14 cellular contexts compared by ENCODE assay signal in the genomic region with DNA sequence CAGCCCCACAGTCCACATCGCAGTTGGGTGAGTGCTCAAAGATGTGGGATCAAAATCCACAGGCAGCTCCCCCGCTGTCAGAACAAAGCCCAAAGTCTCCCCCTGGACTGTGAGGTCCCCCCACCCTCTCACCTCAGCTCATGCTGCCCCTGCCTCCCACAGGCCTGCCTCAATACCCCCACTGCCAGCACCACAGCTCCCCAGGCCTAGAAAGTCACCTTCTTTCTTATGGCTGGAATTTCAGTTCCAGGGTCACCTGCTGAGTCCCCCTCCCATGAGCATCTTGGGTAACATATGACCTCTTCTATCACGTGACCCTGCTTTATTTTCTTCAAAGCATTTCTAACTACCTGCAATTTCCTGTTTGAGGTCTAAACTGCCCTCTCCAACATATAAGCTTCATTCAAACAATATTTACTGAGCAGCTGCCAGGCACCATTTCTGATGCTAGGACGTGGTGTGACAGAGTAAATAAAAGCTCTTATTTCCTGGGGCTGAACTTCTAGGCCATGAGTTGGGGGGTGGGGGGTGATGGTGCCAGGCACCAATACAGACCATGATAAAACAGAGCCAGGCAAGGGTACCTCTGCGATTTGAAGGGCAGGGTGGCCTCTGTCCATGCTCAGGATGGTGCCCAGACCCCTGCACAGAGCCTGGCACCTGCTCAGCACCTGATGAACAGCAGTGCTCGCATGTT. TPM values are rescaled to one million over a fixed set of nuclear protein-coding genes. Genes with fewer than 3 reads are reported as not detected.
DNase-seq lines count a peak whose midpoint lies in the region; ATAC-seq and TF ChIP-seq lines count a peak whose summit lies in the region.
"Had no signal": no experiment of that assay in that cellular context is flagged by ENCODE, and none has a peak within 500 bp of the region (broad histone marks: within the 10 kb centered on the region; RNA-seq: fewer than 3 reads in every experiment).

No MANE protein-coding gene starts in this region.

- ATAC-seq in activated CD4-positive, alpha-beta T cell treated with anti-CD3 and anti-CD28 coated beads for 36 hours: no peak
- ATAC-seq in PC-3 (peak; percentile 62), HG03520 (IDR thresholded peaks at IDR 0.05; ENCODE audit: unreplicated experiment) (no peak)

- H3K79me2 ChIP-seq in PC-3 (ENCODE audit: low read length): no peaks in the 10 kb centered on the region

- H3K4me1 ChIP-seq in PC-3 (ENCODE audit: insufficient read depth, low read length) (no peaks in the 10 kb centered on the region), neutrophil (ENCODE audit: control insufficient read depth in 1 of 2, insufficient read depth in 1 of 2, low read depth in 1 of 2, low read length in 1 of 2) (peaks cover 34 to 39% of the 10 kb centered on the region in 2 experiments)

- H3K27ac Mint-ChIP-seq in activated CD4-positive, alpha-beta T cell treated with anti-CD3 and anti-CD28 coated beads for 36 hours: peak overlapping the region; percentile 47

- H3K27ac ChIP-seq in PC-3 (ENCODE audit: low read length): no peak overlapping the region
- H3K27ac ChIP-seq in neutrophil: peak overlapping the region; percentile 81
- H3K27ac ChIP-seq: thoracic aorta had no signal

- no peaks in the 10 kb centered on the region for H3K9me3 ChIP-seq in PC-3 (ENCODE audit: low read length)
- no peaks in the 10 kb centered on the region for H3K9me3 ChIP-seq in neutrophil
- H3K9me3 ChIP-seq: thoracic aorta had no signal

- H3K27me3 ChIP-seq in PC-3 (ENCODE audit: low read length): no peaks in the 10 kb centered on the region
- no peaks in the 10 kb centered on the region for H3K27me3 ChIP-seq in neutrophil

- H3K9ac ChIP-seq in PC-3 (ENCODE audit: low read length): no peak overlapping the region

- peaks cover 21% of the 10 kb centered on the region for H3K36me3 Mint-ChIP-seq in activated CD4-positive, alpha-beta T cell treated with anti-CD3 and anti-CD28 coated beads for 36 hours (ENCODE audit: low read depth)

- H3K4me2 ChIP-seq in PC-3 (ENCODE audit: low read length): no peak overlapping the region

- H3K4me3 ChIP-seq in PC-3 (ENCODE audit: low read length) (no peak overlapping the region), neutrophil (ENCODE audit: low read depth in 1 of 2, low read length in 1 of 2) (no peak overlapping the region)
- H3K4me3 ChIP-seq: thoracic aorta had no signal

- no peak overlapping the region for H2AFZ ChIP-seq in PC-3 (ENCODE audit: low read length)

- H4K20me1 ChIP-seq in PC-3 (ENCODE audit: low read length): no peaks in the 10 kb centered on the region

- intact Hi-C loops in activated CD4-positive, alpha-beta T cell treated with anti-CD3 and anti-CD28 coated beads for 36 hours (cut with DNase I, micrococcal nuclease): no loop called here
- intact Hi-C loops in PC-3 (cut with micrococcal nuclease): no loop called here

- no peaks in the 10 kb centered on the region for H3K27me3 Mint-ChIP-seq in activated CD4-positive, alpha-beta T cell treated with anti-CD3 and anti-CD28 coated beads for 36 hours

- peaks cover under 1% of the 10 kb centered on the region for H3K9me3 Mint-ChIP-seq in activated CD4-positive, alpha-beta T cell treated with anti-CD3 and anti-CD28 coated beads for 36 hours (ENCODE audit: low read depth)

- H3K36me3 ChIP-seq in PC-3 (ENCODE audit: low read depth, low read length) (peaks cover 18% of the 10 kb centered on the region), neutrophil (peaks cover 48% of the 10 kb centered on the region)

- H3F3A ChIP-seq in PC-3 (ENCODE audit: low read length, unreplicated experiment): no peaks in the 10 kb centered on the region

- BruUV-seq in PC-3 (replicated peaks; lab: Mats Ljungman, UMichigan): no TSS peak

- POLR2A ChIA-PET in activated CD4-positive, alpha-beta T cell treated with anti-CD3 and anti-CD28 coated beads for 36 hours (lab: Charles Lee): no interaction called here
- POLR2A ChIA-PET in PC-3 (lab: Charles Lee; ENCODE audit: unreplicated experiment): interaction anchor here (0.6 kb wide), 3 partner anchors 11 to 93 kb away, joined by 4 to 13 read pairs (median 6); a partner anchor contains a TSS

- CTCF ChIA-PET in activated CD4-positive, alpha-beta T cell treated with anti-CD3 and anti-CD28 coated beads for 36 hours (lab: Charles Lee): interaction anchor here (0.6 to 1.5 kb wide), 3 partner anchors 11 to 14 kb away, joined by 3 to 5 read pairs (median 3); a partner anchor contains a TSS
- CTCF ChIA-PET in PC-3 (lab: Charles Lee): interaction anchor here (0.6 kb wide), 1 partner anchor 188 kb away, joined by 5 read pairs; no protein-coding TSS in a partner anchor

- no peak overlapping the region for H3K4me3 Mint-ChIP-seq in activated CD4-positive, alpha-beta T cell treated with anti-CD3 and anti-CD28 coated beads for 36 hours

- DNase-seq in activated CD4-positive, alpha-beta T cell treated with anti-CD3 and anti-CD28 coated beads for 36 hours: no peak
- no peak for DNase-seq in activated CD4-positive, alpha-beta T cell treated with anti-CD3 and anti-CD28 coated beads, Interleukin-2, amount 50 U/mL, for 48 hours
- peak; percentile 30 for DNase-seq in NCI-H1417 treated with DMSO at 0.1 percent for 48 hours (lab: John Stamatoyannopoulos, UW)
- no peak for DNase-seq in PC-3
- no peak for DNase-seq in UCSD-AML1 (lab: John Stamatoyannopoulos, UW; ENCODE audit: unreplicated experiment)
- DNase-seq in NCI-H2171 (lab: John Stamatoyannopoulos, UW): no peak
- DNase-seq: ACHN, amniotic stem cell, dermis blood vessel endothelial cell, EL had no signal

- H3K4me1 Mint-ChIP-seq in activated CD4-positive, alpha-beta T cell treated with anti-CD3 and anti-CD28 coated beads for 36 hours: peaks cover 5% of the 10 kb centered on the region

- TF ChIP-seq CTCF in PC-3 (conservative IDR thresholded peaks at IDR 0.05; ENCODE audit: low read depth, low read length) (no peak), neutrophil (IDR thresholded peaks at IDR 0.05) (no peak)

- H3K9me2 ChIP-seq in PC-3 (replicated peaks; ENCODE audit: low read length): no peaks in the 10 kb centered on the region

RNA-seq across cellular contexts. Expression of a gene that starts 2.4 kb away (rescaled TPM):
- under 1 TPM in 1 of 2 experiments, not detected in 1; 0.30 TPM for total RNA-seq in activated CD4-positive, alpha-beta T cell treated with anti-CD3 and anti-CD28 coated beads for 36 hours
- not detected in 2 replicates for total RNA-seq in PC-3 (2014; rRNA removed)
- total RNA-seq: dermis blood vessel endothelial cell; T-helper 1 cell treated with Interleukin-12 subunit alpha and Interleukin-12 subunit beta and Interleukin-4 antibody, amounts not matched to agents 30 ng/mL and 1 ng/mL, for 36 hours had no signal

RNA-seq across cellular contexts. Expression of a gene that starts 11.3 kb away (rescaled TPM):
- total RNA-seq in activated CD4-positive, alpha-beta T cell treated with anti-CD3 and anti-CD28 coated beads for 36 hours: 10 to 100 TPM; 35.0 to 38.5 TPM
- 38.1 and 44.9 TPM in 2 replicates for total RNA-seq in PC-3 (2014; rRNA removed)

RNA-seq across cellular contexts. Expression of a gene that starts 14.6 kb away (rescaled TPM):
- total RNA-seq in activated CD4-positive, alpha-beta T cell treated with anti-CD3 and anti-CD28 coated beads for 36 hours: 100 to 1,000 TPM; 205 to 231 TPM
- total RNA-seq in PC-3 (2014; rRNA removed): 575 and 622 TPM in 2 replicates

RNA-seq across cellular contexts. Expression of a gene that starts 28.9 kb away (rescaled TPM):
- under 1 TPM; 0.65 to 0.85 TPM for total RNA-seq in activated CD4-positive, alpha-beta T cell treated with anti-CD3 and anti-CD28 coated beads for 36 hours
- 7.9 and 10.6 TPM in 2 replicates for total RNA-seq in PC-3 (2014; rRNA removed)

RNA-seq across cellular contexts. Expression of a gene that starts 38.7 kb away (rescaled TPM):
- 1 to 10 TPM; 7.9 to 8.1 TPM for total RNA-seq in activated CD4-positive, alpha-beta T cell treated with anti-CD3 and anti-CD28 coated beads for 36 hours
- total RNA-seq in PC-3 (2014; rRNA removed): 0.92 and 1.1 TPM in 2 replicates
